35 cellular contexts compared by ENCODE assay signal in genomic region chr1:96715482-96715881, GRCh38.
"Had no signal": no experiment of that assay in that cellular context is flagged by ENCODE, and none has a peak within 500 bp of the region (broad histone marks: within the 10 kb centered on the region; RNA-seq: fewer than 3 reads in every experiment).

No MANE protein-coding gene starts in this region.

- H3K27me3 Mint-ChIP-seq: stimulated activated naive CD8-positive, alpha-beta T cell treated with anti-CD3 and anti-CD28 coated beads, Interleukin-15, amount 100 ng/mL, for 72 hours; type B pancreatic cell had no signal

- H3K4me1 Mint-ChIP-seq: activated CD4-positive, alpha-beta T cell treated with anti-CD3 and anti-CD28 coated beads, Interleukin-2, amount 10 ng/mL, durations not matched to agents 24 days and 14 days; activated naive CD8-positive, alpha-beta T cell treated with anti-CD3 and anti-CD28 coated beads for 36 hours; stimulated activated effector memory CD8-positive, alpha-beta T cell treated with anti-CD3 and anti-CD28 coated beads, Interleukin-12 subunit alpha, Interleukin-12 subunit beta, amount 100 ng/mL, for 72 hours; stimulated activated naive CD8-positive, alpha-beta T cell treated with anti-CD3 and anti-CD28 coated beads, Interleukin-15, amount 100 ng/mL, for 72 hours; T-helper 17 cell had no signal

- ATAC-seq: gastrocnemius medialis; mucosa of descending colon; natural killer cell treated with Interleukin-12 subunit alpha and Interleukin-12 subunit beta and Interleukin-15 and Interleukin-18, amount 100 ng/mL, for 72 hours; right lobe of liver; stimulated activated effector memory CD8-positive, alpha-beta T cell treated with anti-CD3 and anti-CD28 coated beads, Interleukin-12 subunit alpha, Interleukin-12 subunit beta, amount 100 ng/mL, for 72 hours; stimulated activated naive CD8-positive, alpha-beta T cell treated with anti-CD3 and anti-CD28 coated beads, Interleukin-15, amount 100 ng/mL, for 72 hours; T-helper 17 cell had no signal

- H3K27ac Mint-ChIP-seq: activated CD4-positive, alpha-beta memory T cell treated with anti-CD3 and anti-CD28 coated beads for 36 hours; activated CD4-positive, alpha-beta T cell treated with anti-CD3 and anti-CD28 coated beads, Interleukin-2, amount 10 ng/mL, durations not matched to agents 24 days and 14 days; activated naive CD4-positive, alpha-beta T cell treated with anti-CD3 and anti-CD28 coated beads for 36 hours; activated naive CD8-positive, alpha-beta T cell treated with anti-CD3 and anti-CD28 coated beads for 36 hours; activated T-helper 1 cell treated with anti-CD3 and anti-CD28 coated beads, Interleukin-12 subunit alpha, Interleukin-12 subunit beta, Interleukin-2, Interleukin-4 antibody, amounts not matched to agents 30 ng/mL and 10 ng/mL and 1 ng/mL, durations not matched to agents 14 hours and 24 hours and 36 hours; brain; natural killer cell treated with Interleukin-12 subunit alpha and Interleukin-12 subunit beta and Interleukin-15 and Interleukin-18, amount 100 ng/mL, for 72 hours; stimulated activated effector memory CD8-positive, alpha-beta T cell treated with anti-CD3 and anti-CD28 coated beads, Interleukin-12 subunit alpha, Interleukin-12 subunit beta, amount 100 ng/mL, for 72 hours; stimulated activated naive CD8-positive, alpha-beta T cell treated with anti-CD3 and anti-CD28 coated beads, Interleukin-15, amount 100 ng/mL, for 72 hours; T-helper 17 cell; type B pancreatic cell had no signal

- H3K36me3 ChIP-seq: adrenal gland, cardiac muscle cell, colonic mucosa, gastrocnemius medialis, left ventricle myocardium inferior, right lobe of liver, uterus, WERI-Rb-1 had no signal

- H3K36me3 Mint-ChIP-seq: activated CD4-positive, alpha-beta memory T cell treated with anti-CD3 and anti-CD28 coated beads for 36 hours; activated naive CD8-positive, alpha-beta T cell treated with anti-CD3 and anti-CD28 coated beads for 36 hours; brain; natural killer cell treated with Interleukin-12 subunit alpha and Interleukin-12 subunit beta and Interleukin-15 and Interleukin-18, amount 100 ng/mL, for 72 hours; stimulated activated effector memory CD8-positive, alpha-beta T cell treated with anti-CD3 and anti-CD28 coated beads, Interleukin-12 subunit alpha, Interleukin-12 subunit beta, amount 100 ng/mL, for 72 hours; type B pancreatic cell had no signal

- H3K4me1 ChIP-seq: adrenal gland, colonic mucosa, gastrocnemius medialis, left ventricle myocardium inferior, right lobe of liver, uterus had no signal

- H3K4me3 Mint-ChIP-seq: activated CD4-positive, alpha-beta memory T cell treated with anti-CD3 and anti-CD28 coated beads for 36 hours; activated CD4-positive, alpha-beta T cell treated with anti-CD3 and anti-CD28 coated beads, Interleukin-2, amount 10 ng/mL, durations not matched to agents 24 days and 14 days; activated naive CD4-positive, alpha-beta T cell treated with anti-CD3 and anti-CD28 coated beads for 36 hours; activated naive CD8-positive, alpha-beta T cell treated with anti-CD3 and anti-CD28 coated beads for 36 hours; activated T-helper 1 cell treated with anti-CD3 and anti-CD28 coated beads, Interleukin-12 subunit alpha, Interleukin-12 subunit beta, Interleukin-2, Interleukin-4 antibody, amounts not matched to agents 30 ng/mL and 10 ng/mL and 1 ng/mL, durations not matched to agents 14 hours and 24 hours and 36 hours; brain; natural killer cell treated with Interleukin-12 subunit alpha and Interleukin-12 subunit beta and Interleukin-15 and Interleukin-18, amount 100 ng/mL, for 72 hours; stimulated activated effector memory CD8-positive, alpha-beta T cell treated with anti-CD3 and anti-CD28 coated beads, Interleukin-12 subunit alpha, Interleukin-12 subunit beta, amount 100 ng/mL, for 72 hours; stimulated activated naive CD8-positive, alpha-beta T cell treated with anti-CD3 and anti-CD28 coated beads, Interleukin-15, amount 100 ng/mL, for 72 hours; T-helper 17 cell; type B pancreatic cell had no signal

- H3K4me3 ChIP-seq: adrenal gland, cardiac muscle cell, colonic mucosa, dorsolateral prefrontal cortex, gastrocnemius medialis, left ventricle myocardium inferior, lung, mucosa of descending colon, right lobe of liver, uterus had no signal

- H3K27ac ChIP-seq: adrenal gland, cardiac muscle cell, colonic mucosa, gastrocnemius medialis, left ventricle myocardium inferior, right lobe of liver, uterus, WERI-Rb-1 had no signal

- H3K9me3 ChIP-seq: adrenal gland, colonic mucosa, gastrocnemius medialis, left ventricle myocardium inferior, mucosa of descending colon, right lobe of liver, uterus had no signal

- DNase-seq: activated CD4-positive, alpha-beta memory T cell treated with anti-CD3 and anti-CD28 coated beads for 36 hours; activated CD4-positive, alpha-beta T cell treated with anti-CD3 and anti-CD28 coated beads, Interleukin-2, amount 10 ng/mL, durations not matched to agents 24 days and 14 days; activated CD4-positive, CD25-positive, alpha-beta regulatory T cell treated with anti-CD3 and anti-CD28 coated beads, Interleukin-2, amount 50 U/mL, for 72 hours; activated CD8-positive, alpha-beta memory T cell treated with anti-CD3 and anti-CD28 coated beads, Interleukin-2, amount 50 U/mL, for 4 hours; activated effector memory CD4-positive, alpha-beta T cell treated with anti-CD3 and anti-CD28 coated beads, Interleukin-2, amount 50 U/mL, for 16 hours; activated naive CD4-positive, alpha-beta T cell treated with anti-CD3 and anti-CD28 coated beads for 36 hours; activated naive CD8-positive, alpha-beta T cell treated with anti-CD3 and anti-CD28 coated beads for 36 hours; activated T-cell treated with anti-CD3 and anti-CD28 coated beads, Interleukin-2, amount 50 U/mL, for 1 hour; adrenal gland; aorta; cerebellar nuclear complex; colonic mucosa; dorsolateral prefrontal cortex; effector memory CD4-positive, alpha-beta T cell; erythroblast; gastrocnemius medialis; glutamatergic neuron; islet precursor cell; left ventricle myocardium inferior; mucosa of descending colon; right lobe of liver; stimulated activated CD4-positive, alpha-beta T cell treated with anti-CD3 and anti-CD28 coated beads, Interleukin-4, amount 100 ng/mL, for 24 hours; stimulated activated naive CD8-positive, alpha-beta T cell treated with anti-CD3 and anti-CD28 coated beads, Interleukin-15, amount 100 ng/mL, for 72 hours; substantia nigra; T-helper 17 cell; T1000; uterus; WERI-Rb-1 had no signal

- H3K9me3 Mint-ChIP-seq: activated CD4-positive, alpha-beta memory T cell treated with anti-CD3 and anti-CD28 coated beads for 36 hours; activated CD4-positive, alpha-beta T cell treated with anti-CD3 and anti-CD28 coated beads, Interleukin-2, amount 10 ng/mL, durations not matched to agents 24 days and 14 days; activated naive CD4-positive, alpha-beta T cell treated with anti-CD3 and anti-CD28 coated beads for 36 hours; activated naive CD8-positive, alpha-beta T cell treated with anti-CD3 and anti-CD28 coated beads for 36 hours; activated T-helper 1 cell treated with anti-CD3 and anti-CD28 coated beads, Interleukin-12 subunit alpha, Interleukin-12 subunit beta, Interleukin-2, Interleukin-4 antibody, amounts not matched to agents 30 ng/mL and 10 ng/mL and 1 ng/mL, durations not matched to agents 14 hours and 24 hours and 36 hours; natural killer cell treated with Interleukin-12 subunit alpha and Interleukin-12 subunit beta and Interleukin-15 and Interleukin-18, amount 100 ng/mL, for 72 hours; stimulated activated effector memory CD8-positive, alpha-beta T cell treated with anti-CD3 and anti-CD28 coated beads, Interleukin-12 subunit alpha, Interleukin-12 subunit beta, amount 100 ng/mL, for 72 hours; stimulated activated naive CD8-positive, alpha-beta T cell treated with anti-CD3 and anti-CD28 coated beads, Interleukin-15, amount 100 ng/mL, for 72 hours; type B pancreatic cell had no signal

- H3K27me3 ChIP-seq: adrenal gland, cardiac muscle cell, colonic mucosa, dorsolateral prefrontal cortex, gastrocnemius medialis, right lobe of liver, uterus had no signal
